Comparison of ENCODE assay signal across 14 cellular contexts in genomic region chr15:85563328-85563727, GRCh38.
DNase-seq lines count a peak whose midpoint lies in the region; ATAC-seq lines count a peak whose summit lies in the region.
"Had no signal": no experiment of that assay in that cellular context is flagged by ENCODE, and none has a peak within 500 bp of the region (broad histone marks: within the 10 kb centered on the region; RNA-seq: fewer than 3 reads in every experiment).

No MANE protein-coding gene starts in this region.

- DNase-seq in GM03348 (ENCODE audit: low spot score): peak; percentile 53
- DNase-seq in astrocyte of the hippocampus (ENCODE audit: low read depth, low spot score): peak; percentile 36
- DNase-seq in right cardiac atrium: peak in 1 of 3 donors; percentile 54
- peak; percentile 25 for DNase-seq in retina
- DNase-seq in activated CD4-positive, alpha-beta T cell treated with anti-CD3 and anti-CD28 coated beads, Interleukin-2, amount 50 U/mL, for 4 hours: no peak
- DNase-seq in stimulated activated CD4-positive, alpha-beta T cell treated with anti-CD3 and anti-CD28 coated beads, Interleukin-2, amount 100 ng/mL, for 24 hours: no peak
- no peak for DNase-seq in stimulated activated CD8-positive, alpha-beta memory T cell treated with anti-CD3 and anti-CD28 coated beads, Interleukin-4, amount 100 ng/mL, for 48 hours
- DNase-seq in immature natural killer cell: no peak
- DNase-seq: activated CD8-positive, alpha-beta T cell treated with anti-CD3 and anti-CD28 coated beads for 36 hours; activated naive CD4-positive, alpha-beta T cell treated with Interleukin-2 at 50 U/mL for 16 hours; occipital lobe; stimulated activated CD4-positive, alpha-beta T cell treated with anti-CD3 and anti-CD28 coated beads, Interleukin-4, amount 100 ng/mL, for 1 hour; stimulated activated naive CD4-positive, alpha-beta T cell treated with Interleukin-2 at 50 U/mL for 16 hours; T-helper 17 cell had no signal

- H3K27ac ChIP-seq in right cardiac atrium (ENCODE audit: low read length): no peak overlapping the region

- no peaks in the 10 kb centered on the region for H3K9me3 Mint-ChIP-seq in immature natural killer cell
- H3K9me3 Mint-ChIP-seq: activated CD8-positive, alpha-beta T cell treated with anti-CD3 and anti-CD28 coated beads for 36 hours had no signal

- WGBS in right cardiac atrium: 49% methylated on average over 3 of the region's 3 CpGs

- peaks cover 8 to 9% of the 10 kb centered on the region in 2 donors for H3K4me1 Mint-ChIP-seq in immature natural killer cell

- intact Hi-C loops in right cardiac atrium (cut with DNase I): no loop called here

- no peak overlapping the region for H3K27ac Mint-ChIP-seq in immature natural killer cell
- H3K27ac Mint-ChIP-seq: activated CD8-positive, alpha-beta T cell treated with anti-CD3 and anti-CD28 coated beads for 36 hours; T-helper 17 cell had no signal

- H3K27me3 ChIP-seq in right cardiac atrium (ENCODE audit: control insufficient read depth, insufficient read depth): no peaks in the 10 kb centered on the region

- no peak overlapping the region for H3K4me3 ChIP-seq in right cardiac atrium (ENCODE audit: low read length)

- peak; percentile 68 to 80 for ATAC-seq in right cardiac atrium
- ATAC-seq: activated CD8-positive, alpha-beta T cell treated with anti-CD3 and anti-CD28 coated beads for 36 hours; T-helper 17 cell had no signal

- no peaks in the 10 kb centered on the region for H3K9me3 ChIP-seq in right cardiac atrium (ENCODE audit: control insufficient read depth, low read length)

- H3K4me1 ChIP-seq in right cardiac atrium (ENCODE audit: control insufficient read depth, insufficient read depth, low read length): no peaks in the 10 kb centered on the region

- peaks cover 0 to 8% (median 0%) of the 10 kb centered on the region in 3 donors for H3K36me3 Mint-ChIP-seq in immature natural killer cell

- H3K27me3 Mint-ChIP-seq in immature natural killer cell (ENCODE audit: low read depth in 3 of 3): peaks cover 0 to 2% (median 1%) of the 10 kb centered on the region in 3 donors
- H3K27me3 Mint-ChIP-seq: activated CD8-positive, alpha-beta T cell treated with anti-CD3 and anti-CD28 coated beads for 36 hours; T-helper 17 cell had no signal

- no peak overlapping the region for H3K4me3 Mint-ChIP-seq in immature natural killer cell
- H3K4me3 Mint-ChIP-seq: activated CD8-positive, alpha-beta T cell treated with anti-CD3 and anti-CD28 coated beads for 36 hours; T-helper 17 cell had no signal

Comparison
In these comparisons a context has a peak if more than half of its experiments do, and no peak if none do; other contexts are left out.
1. DNase-seq: peak in GM03348 (single experiment), astrocyte of the hippocampus (single experiment) and retina (single experiment); none in activated CD4-positive, alpha-beta T cell treated with anti-CD3 and anti-CD28 coated beads, Interleukin-2, amount 50 U/mL, for 4 hours (0 of 2), stimulated activated CD4-positive, alpha-beta T cell treated with anti-CD3 and anti-CD28 coated beads, Interleukin-2, amount 100 ng/mL, for 24 hours (0 of 2), stimulated activated CD8-positive, alpha-beta memory T cell treated with anti-CD3 and anti-CD28 coated beads, Interleukin-4, amount 100 ng/mL, for 48 hours (single experiment) and immature natural killer cell (0 of 3).